Comparison of ENCODE assay signal across 23 cellular contexts in genomic region chr17:71869293-71869692, GRCh38.
"Had no signal": no experiment of that assay in that cellular context is flagged by ENCODE, and none has a peak within 500 bp of the region (broad histone marks: within the 10 kb centered on the region; RNA-seq: fewer than 3 reads in every experiment).

No MANE protein-coding gene starts in this region.

- H3K4me3 Mint-ChIP-seq: naive B cell; nephron; stimulated activated naive B cell treated with anti-CD40 and anti-IgM and Interleukin-4, amounts not matched to agents 10 μg/mL and 1 μg/mL and 100 μg/mL, for 72 hours; stimulated activated naive CD8-positive, alpha-beta T cell treated with anti-CD3 and anti-CD28 coated beads, Interleukin-15, amount 100 ng/mL, for 72 hours had no signal

- H3K4me3 ChIP-seq: dorsolateral prefrontal cortex, hepatocyte, lung, psoas muscle, sigmoid colon, skin epidermis, testis, tibial nerve had no signal

- H3K9me3 Mint-ChIP-seq: nephron; stimulated activated naive B cell treated with anti-CD40 and anti-IgM and Interleukin-4, amounts not matched to agents 10 μg/mL and 1 μg/mL and 100 μg/mL, for 72 hours; stimulated activated naive CD8-positive, alpha-beta T cell treated with anti-CD3 and anti-CD28 coated beads, Interleukin-15, amount 100 ng/mL, for 72 hours had no signal

- ATAC-seq: left cardiac atrium; left ventricle myocardium superior; psoas muscle; stimulated activated naive B cell treated with anti-CD40 and anti-IgM and Interleukin-4, amounts not matched to agents 10 μg/mL and 1 μg/mL and 100 μg/mL, for 72 hours; stimulated activated naive CD8-positive, alpha-beta T cell treated with anti-CD3 and anti-CD28 coated beads, Interleukin-15, amount 100 ng/mL, for 72 hours had no signal

- H3K9me3 ChIP-seq: neutrophil, psoas muscle, sigmoid colon, testis, tibial nerve had no signal

- H3K4me1 ChIP-seq: psoas muscle, sigmoid colon, testis had no signal

- H3K27ac Mint-ChIP-seq: naive B cell; nephron; stimulated activated naive B cell treated with anti-CD40 and anti-IgM and Interleukin-4, amounts not matched to agents 10 μg/mL and 1 μg/mL and 100 μg/mL, for 72 hours; stimulated activated naive CD8-positive, alpha-beta T cell treated with anti-CD3 and anti-CD28 coated beads, Interleukin-15, amount 100 ng/mL, for 72 hours had no signal

- DNase-seq: cortex of kidney; dorsolateral prefrontal cortex; effector CD8-positive, alpha-beta T cell; foreskin melanocyte; kidney; left cardiac atrium; left ventricle myocardium superior; mesenchymal stem cell; midbrain; naive B cell; psoas muscle; sigmoid colon; stimulated activated CD4-positive, alpha-beta T cell treated with anti-CD3 and anti-CD28 coated beads, Interleukin-2, amount 100 ng/mL, for 24 hours; stimulated activated CD4-positive, alpha-beta T cell treated with anti-CD3 and anti-CD28 coated beads, Interleukin-4, amount 100 ng/mL, for 4 hours; stimulated activated naive B cell treated with anti-CD40 and anti-IgM and Interleukin-4, amounts not matched to agents 10 μg/mL and 1 μg/mL and 100 μg/mL, for 72 hours; stimulated activated naive CD8-positive, alpha-beta T cell treated with anti-CD3 and anti-CD28 coated beads, Interleukin-15, amount 100 ng/mL, for 72 hours; testis had no signal

- H3K27ac ChIP-seq: hepatocyte, neutrophil, psoas muscle, sigmoid colon, skin epidermis, testis, tibial nerve had no signal

- H3K27me3 Mint-ChIP-seq: naive B cell; stimulated activated naive B cell treated with anti-CD40 and anti-IgM and Interleukin-4, amounts not matched to agents 10 μg/mL and 1 μg/mL and 100 μg/mL, for 72 hours; stimulated activated naive CD8-positive, alpha-beta T cell treated with anti-CD3 and anti-CD28 coated beads, Interleukin-15, amount 100 ng/mL, for 72 hours had no signal

- H3K4me1 Mint-ChIP-seq: naive B cell; stimulated activated naive B cell treated with anti-CD40 and anti-IgM and Interleukin-4, amounts not matched to agents 10 μg/mL and 1 μg/mL and 100 μg/mL, for 72 hours; stimulated activated naive CD8-positive, alpha-beta T cell treated with anti-CD3 and anti-CD28 coated beads, Interleukin-15, amount 100 ng/mL, for 72 hours had no signal

- H3K36me3 Mint-ChIP-seq: naive B cell; stimulated activated naive B cell treated with anti-CD40 and anti-IgM and Interleukin-4, amounts not matched to agents 10 μg/mL and 1 μg/mL and 100 μg/mL, for 72 hours had no signal

- H3K36me3 ChIP-seq: neutrophil, sigmoid colon, tibial nerve had no signal
